ENCODE assay signal across 21 cellular contexts in the genomic region with DNA sequence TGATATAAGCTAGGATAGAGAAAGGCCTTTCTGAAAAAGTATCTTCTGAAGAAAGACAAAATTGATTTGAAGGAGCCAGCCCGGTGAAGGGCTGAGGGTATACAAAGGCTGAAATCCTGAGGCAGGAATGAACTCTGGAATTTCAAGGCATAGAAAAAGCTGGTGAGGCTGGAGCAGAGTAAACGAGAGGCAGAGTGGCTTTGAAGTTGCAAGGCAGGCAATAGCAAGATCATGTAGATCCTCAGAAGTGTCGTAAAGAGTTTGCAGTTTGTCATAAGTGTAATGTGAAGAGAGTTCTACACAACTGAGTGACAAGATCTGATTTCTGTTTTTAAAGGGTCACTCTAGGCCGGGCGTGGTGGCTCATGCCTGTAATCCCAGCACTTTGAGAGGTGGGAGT.
DNase-seq lines count a peak whose midpoint lies in the region; ATAC-seq and TF ChIP-seq lines count a peak whose summit lies in the region.
"Had no signal": no experiment of that assay in that cellular context is flagged by ENCODE, and none has a peak within 500 bp of the region (broad histone marks: within the 10 kb centered on the region; RNA-seq: fewer than 3 reads in every experiment).

No MANE protein-coding gene starts in this region.

- no peak overlapping the region for H3K56ac ChIP-seq in H9 (ENCODE audit: insufficient read length, low read depth, low read length)

- H3K9me3 ChIP-seq in Caco-2, result no peaks in the 10 kb centered on the region
- no peaks in the 10 kb centered on the region for H3K9me3 ChIP-seq in H9 (ENCODE audit: control insufficient read depth, low read depth, low read length)
- no peaks in the 10 kb centered on the region for H3K9me3 ChIP-seq in left lung
- H3K9me3 ChIP-seq: BLaER1 had no signal

- H3K23me2 ChIP-seq in H9 (ENCODE audit: insufficient read length, low read depth, low read length, poor library complexity, severe bottlenecking), result no peaks in the 10 kb centered on the region

- H4K91ac ChIP-seq in H9 (ENCODE audit: insufficient read length, low read depth, low read length), result no peak overlapping the region

- H3K27me3 Mint-ChIP-seq in Caco-2 (ENCODE audit: insufficient read depth, unreplicated experiment) (no peaks in the 10 kb centered on the region), H9 (ENCODE audit: low read depth) (no peaks in the 10 kb centered on the region)
- no peaks in the 10 kb centered on the region for H3K27me3 Mint-ChIP-seq in stimulated activated naive B cell treated with anti-CD40 and anti-IgM and Interleukin-4, amounts not matched to agents 10 μg/mL and 1 μg/mL and 100 μg/mL, for 72 hours
- H3K27me3 Mint-ChIP-seq: CD4-positive, alpha-beta memory T cell had no signal

- H3K4me1 ChIP-seq in Caco-2 (peaks cover 5% of the 10 kb centered on the region; the same call in 1 of the 2 replicates), H9 (ENCODE audit: insufficient read depth, low read length) (peaks cover 5% of the 10 kb centered on the region), left lung (peaks cover 0 to 34% of the 10 kb centered on the region in 2 donors)

- H2BK12ac ChIP-seq in H9 (ENCODE audit: insufficient read length, low read depth, low read length), result no peak overlapping the region

- DNase-seq in Caco-2, result no peak
- DNase-seq in H9, result no peak
- no peak for DNase-seq in left lung
- no peak for DNase-seq in stimulated activated naive B cell treated with anti-CD40 and anti-IgM and Interleukin-4, amounts not matched to agents 10 μg/mL and 1 μg/mL and 100 μg/mL, for 72 hours
- no peak for DNase-seq in middle frontal gyrus (ENCODE audit: extremely low spot score, low spot score)
- DNase-seq in NCI-H2107 treated with DMSO at 0.1 percent for 48 hours (lab: John Stamatoyannopoulos, UW; ENCODE audit: unreplicated experiment), result no peak
- no peak for DNase-seq in NCI-H187 treated with DMSO at 0.1 percent for 48 hours (lab: John Stamatoyannopoulos, UW)
- DNase-seq: Calu3; CD4-positive, alpha-beta memory T cell; DMS153; GM23248; HCEC 1CT; NCI-H1105 treated with DMSO at 0.1 percent for 48 hours; NCI-H2081; NCI-H2171 treated with DMSO at 0.1 percent for 48 hours; NCI-H446; NCI-H526; OCI-M1 had no signal

- H3K36me3 ChIP-seq in Caco-2 (ENCODE audit: control insufficient read depth, insufficient read depth, low read length) (no peaks in the 10 kb centered on the region), left lung (peaks cover 0 to 4% of the 10 kb centered on the region in 2 donors)

- no peak overlapping the region for H2BK5ac ChIP-seq in H9 (ENCODE audit: insufficient read length, low read length)

- H3K14ac ChIP-seq in H9 (ENCODE audit: insufficient read depth, low read length), result no peak overlapping the region

- H3K27ac ChIP-seq in H9 (ENCODE audit: insufficient read length, low read depth, low read length) (no peak overlapping the region), left lung (no peak overlapping the region)
- H3K27ac ChIP-seq: BLaER1, GM23248, KMS-11 had no signal

- BruUV-seq in Caco-2 (replicated peaks; lab: Mats Ljungman, UMichigan), result no TSS peak

- no peak overlapping the region for H3K23ac ChIP-seq in H9 (ENCODE audit: insufficient read length, low read depth, low read length)

- H3K27me3 ChIP-seq in Caco-2 (replicated peaks; ENCODE audit: control insufficient read depth, insufficient read depth, low read length), result no peaks in the 10 kb centered on the region
- H3K27me3 ChIP-seq in H9 (ENCODE audit: insufficient read depth, low read length), result no peaks in the 10 kb centered on the region
- H3K27me3 ChIP-seq in left lung, result no peaks in the 10 kb centered on the region
- H3K27me3 ChIP-seq: BLaER1 had no signal

- WGBS in H9 (ENCODE audit: extremely low coverage, insufficient read length, low lambda C conversion rate), result no CpG with 5 or more reads among the region's 5 CpGs

- H3K79me1 ChIP-seq in H9 (ENCODE audit: insufficient read depth, low read depth, low read length, poor library complexity, severe bottlenecking), result no peaks in the 10 kb centered on the region

- H3K9ac ChIP-seq in H9 (ENCODE audit: extremely low read depth, insufficient read length, low read length), result no peak overlapping the region
- H3K9ac ChIP-seq: BLaER1, GM23248, KMS-11 had no signal

- no peak overlapping the region for H3K4me2 ChIP-seq in H9 (ENCODE audit: insufficient read depth, insufficient read length, low read length)
- H3K4me2 ChIP-seq: BLaER1, KMS-11 had no signal

- no peaks in the 10 kb centered on the region for H3K79me2 ChIP-seq in H9 (ENCODE audit: insufficient read depth, low read length)

- H3K36me3 Mint-ChIP-seq in Caco-2 (ENCODE audit: insufficient read depth, unreplicated experiment), result peaks cover 3% of the 10 kb centered on the region
- peaks cover 2 to 14% (median 10%) of the 10 kb centered on the region in 3 experiments; a peak in 6 of 7 replicates for H3K36me3 Mint-ChIP-seq in H9 (ENCODE audit: insufficient read depth in 1 of 3, low read depth in 3 of 3)
- H3K36me3 Mint-ChIP-seq in stimulated activated naive B cell treated with anti-CD40 and anti-IgM and Interleukin-4, amounts not matched to agents 10 μg/mL and 1 μg/mL and 100 μg/mL, for 72 hours, result peaks cover 21 to 52% of the 10 kb centered on the region in 2 donors

- no peak overlapping the region for H3K18ac ChIP-seq in H9 (ENCODE audit: insufficient read length, low read depth, low read length)

- H4K8ac ChIP-seq in H9 (replicated peaks; ENCODE audit: insufficient read length, low read depth, low read length), result no peak overlapping the region

- H3K4me1 Mint-ChIP-seq in Caco-2 (ENCODE audit: low read depth, unreplicated experiment) (peaks cover 15% of the 10 kb centered on the region), H9 (peaks cover 20% of the 10 kb centered on the region in 2 experiments)
- peaks cover 27 to 34% of the 10 kb centered on the region in 2 donors for H3K4me1 Mint-ChIP-seq in stimulated activated naive B cell treated with anti-CD40 and anti-IgM and Interleukin-4, amounts not matched to agents 10 μg/mL and 1 μg/mL and 100 μg/mL, for 72 hours

- TF ChIP-seq CTCF in Caco-2 (IDR thresholded peaks at IDR 0.05; ENCODE audit: insufficient read depth in 1 of 2, low read depth in 1 of 2, low read length in 1 of 2, severe bottlenecking in 1 of 2, unreplicated experiment in 1 of 2) (no peak), H9 (conservative IDR thresholded peaks at IDR 0.05) (no peak), left lung (IDR thresholded peaks at IDR 0.05) (no peak)

- ATAC-seq in left lung, result peak; percentile 82
- no peak for ATAC-seq in stimulated activated naive B cell treated with anti-CD40 and anti-IgM and Interleukin-4, amounts not matched to agents 10 μg/mL and 1 μg/mL and 100 μg/mL, for 72 hours (replicated peaks)
- ATAC-seq: Right ventricle myocardium inferior had no signal

- no peak overlapping the region for H2BK120ac ChIP-seq in H9 (ENCODE audit: low read depth, low read length, poor library complexity, severe bottlenecking)

- no peak overlapping the region for H2AK5ac ChIP-seq in H9 (ENCODE audit: insufficient read length, low read length)

- POLR2A ChIA-PET in Caco-2 (lab: Charles Lee), result no interaction called here

- H3K9me3 Mint-ChIP-seq in Caco-2 (ENCODE audit: unreplicated experiment) (no peaks in the 10 kb centered on the region), H9 (no peaks in the 10 kb centered on the region)
- peaks cover 0 to 3% of the 10 kb centered on the region in 2 donors for H3K9me3 Mint-ChIP-seq in stimulated activated naive B cell treated with anti-CD40 and anti-IgM and Interleukin-4, amounts not matched to agents 10 μg/mL and 1 μg/mL and 100 μg/mL, for 72 hours

- H2AFZ ChIP-seq in H9 (ENCODE audit: low read length), result no peak overlapping the region
- H2AFZ ChIP-seq: GM23248 had no signal

- intact Hi-C loops in Caco-2 (cut with micrococcal nuclease; ENCODE audit: unreplicated experiment), result no loop called here
- intact Hi-C loops in left lung (cut with DNase I), result no loop called here

- H3K4me3 ChIP-seq in Caco-2 (ENCODE audit: low read depth, low read length), result no peak overlapping the region
- no peak overlapping the region for H3K4me3 ChIP-seq in left lung
- H3K4me3 ChIP-seq: BLaER1, GM23248 had no signal

- H3T11ph ChIP-seq in H9 (ENCODE audit: low read length), result no peak overlapping the region

- CTCF ChIA-PET in Caco-2 (lab: Charles Lee), result interaction anchor here (0.6 to 1.8 kb wide), 3 partner anchors 53 to 382 kb away, joined by 3 to 5 read pairs (median 4); no protein-coding TSS in a partner anchor

- H3K4me3 Mint-ChIP-seq in Caco-2 (ENCODE audit: unreplicated experiment) (no peak overlapping the region), H9 (no peak overlapping the region; a peak in 1 of 5 replicates)
- H3K4me3 Mint-ChIP-seq in stimulated activated naive B cell treated with anti-CD40 and anti-IgM and Interleukin-4, amounts not matched to agents 10 μg/mL and 1 μg/mL and 100 μg/mL, for 72 hours, result no peak overlapping the region
- H3K4me3 Mint-ChIP-seq: CD4-positive, alpha-beta memory T cell had no signal

- H4K5ac ChIP-seq in H9 (ENCODE audit: insufficient read length, low read depth, low read length), result no peak overlapping the region

- H4K20me1 ChIP-seq in H9 (ENCODE audit: control insufficient read depth, insufficient read depth, insufficient read length), result no peaks in the 10 kb centered on the region
- H4K20me1 ChIP-seq: BLaER1 had no signal

- peak overlapping the region; percentile 29 for H3K27ac Mint-ChIP-seq in Caco-2 (ENCODE audit: unreplicated experiment)
- H3K27ac Mint-ChIP-seq in H9, result peak overlapping the region; percentile 12 to 81 (median 74); a peak in 4 of 7 replicates
- H3K27ac Mint-ChIP-seq in stimulated activated naive B cell treated with anti-CD40 and anti-IgM and Interleukin-4, amounts not matched to agents 10 μg/mL and 1 μg/mL and 100 μg/mL, for 72 hours, result peak overlapping the region; percentile 47

- no peak overlapping the region for H3K4ac ChIP-seq in H9 (ENCODE audit: low read depth, low read length)

- no peak overlapping the region for H2BK20ac ChIP-seq in H9 (ENCODE audit: low read depth, low read length, poor library complexity, severe bottlenecking)

- no peak overlapping the region for H2BK15ac ChIP-seq in H9 (ENCODE audit: low read depth, low read length)
